2 cellular contexts compared by ENCODE assay signal in the genomic region with DNA sequence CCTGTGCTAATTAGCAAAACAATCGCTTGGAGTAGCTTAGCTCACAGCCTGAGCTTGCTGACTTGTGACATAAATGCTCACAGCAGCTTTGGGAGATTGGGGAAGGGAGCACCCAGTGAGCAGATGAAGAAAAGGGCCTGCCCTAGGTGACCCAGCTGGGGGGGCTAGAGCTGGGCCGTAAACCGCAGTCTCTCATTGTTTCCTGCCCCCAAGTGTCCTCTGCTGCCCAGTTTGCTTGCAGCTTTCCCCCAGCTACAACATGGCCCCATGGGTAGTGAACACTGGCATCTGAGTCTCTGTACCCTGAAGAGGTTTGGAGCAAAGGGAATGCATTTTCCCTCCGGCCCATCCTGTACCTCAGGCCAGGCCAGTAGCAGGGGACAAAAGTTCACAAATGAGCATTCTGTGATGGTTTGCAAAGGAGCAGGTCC.
TF ChIP-seq lines count a peak whose summit lies in the region.

No MANE protein-coding gene starts in this region.

TF ChIP-seq in GM23338, 12 proteins besides CTCF, POLR2A, EP300 and RAD21:
- TF ChIP-seq JUNB (IDR thresholded peaks at IDR 0.05; ENCODE audit: unreplicated experiment) (no peak), CREB1 (CRISPR knock-in tag; IDR thresholded peaks at IDR 0.05; ENCODE audit: low read depth) (peak; percentile 2; the same call in 1 of the 2 replicates)
TF ChIP-seq in GM23338: peak in this region for 1.

TF ChIP-seq in IMR-90, 13 proteins besides CTCF, POLR2A, EP300 and RAD21:
- no peak for TF ChIP-seq SMC3 (IDR thresholded peaks at IDR 0.05; ENCODE audit: low read depth, low read length)
- TF ChIP-seq CEBPB (IDR thresholded peaks at IDR 0.05; ENCODE audit: low read depth, low read length) = no peak
- TF ChIP-seq USF2 (IDR thresholded peaks at IDR 0.05; ENCODE audit: low read depth, low read length) = no peak
- TF ChIP-seq RFX5 (IDR thresholded peaks at IDR 0.05; ENCODE audit: low read depth, low read length) = no peak
- TF ChIP-seq BHLHE40 (IDR thresholded peaks at IDR 0.05; ENCODE audit: low read depth, low read length) = no peak
- TF ChIP-seq RCOR1 (IDR thresholded peaks at IDR 0.05; ENCODE audit: insufficient replicate concordance, low read length) = no peak
- TF ChIP-seq CHD1 (IDR thresholded peaks at IDR 0.05; ENCODE audit: low read depth, low read length) = no peak
- TF ChIP-seq FOS (IDR thresholded peaks at IDR 0.05; ENCODE audit: low read depth, low read length) = no peak
- no peak for TF ChIP-seq NFE2L2 (IDR thresholded peaks at IDR 0.05; ENCODE audit: low read depth, low read length)
- TF ChIP-seq MXI1 (IDR thresholded peaks at IDR 0.05; ENCODE audit: borderline replicate concordance, low read depth, low read length) = no peak
- TF ChIP-seq, protein P1, sequence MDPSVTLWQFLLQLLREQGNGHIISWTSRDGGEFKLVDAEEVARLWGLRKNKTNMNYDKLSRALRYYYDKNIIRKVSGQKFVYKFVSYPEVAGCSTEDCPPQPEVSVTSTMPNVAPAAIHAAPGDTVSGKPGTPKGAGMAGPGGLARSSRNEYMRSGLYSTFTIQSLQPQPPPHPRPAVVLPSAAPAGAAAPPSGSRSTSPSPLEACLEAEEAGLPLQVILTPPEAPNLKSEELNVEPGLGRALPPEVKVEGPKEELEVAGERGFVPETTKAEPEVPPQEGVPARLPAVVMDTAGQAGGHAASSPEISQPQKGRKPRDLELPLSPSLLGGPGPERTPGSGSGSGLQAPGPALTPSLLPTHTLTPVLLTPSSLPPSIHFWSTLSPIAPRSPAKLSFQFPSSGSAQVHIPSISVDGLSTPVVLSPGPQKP (IDR thresholded peaks at IDR 0.05; ENCODE audit: borderline replicate concordance, low read depth, low read length) = no peak
- no peak for TF ChIP-seq MAZ (IDR thresholded peaks at IDR 0.05; ENCODE audit: borderline replicate concordance, low read depth, low read length)
- no peak for TF ChIP-seq MAFK (IDR thresholded peaks at IDR 0.05; ENCODE audit: low read depth, low read length)
TF ChIP-seq in IMR-90: peak in this region for 0.
